In the genomic region with DNA sequence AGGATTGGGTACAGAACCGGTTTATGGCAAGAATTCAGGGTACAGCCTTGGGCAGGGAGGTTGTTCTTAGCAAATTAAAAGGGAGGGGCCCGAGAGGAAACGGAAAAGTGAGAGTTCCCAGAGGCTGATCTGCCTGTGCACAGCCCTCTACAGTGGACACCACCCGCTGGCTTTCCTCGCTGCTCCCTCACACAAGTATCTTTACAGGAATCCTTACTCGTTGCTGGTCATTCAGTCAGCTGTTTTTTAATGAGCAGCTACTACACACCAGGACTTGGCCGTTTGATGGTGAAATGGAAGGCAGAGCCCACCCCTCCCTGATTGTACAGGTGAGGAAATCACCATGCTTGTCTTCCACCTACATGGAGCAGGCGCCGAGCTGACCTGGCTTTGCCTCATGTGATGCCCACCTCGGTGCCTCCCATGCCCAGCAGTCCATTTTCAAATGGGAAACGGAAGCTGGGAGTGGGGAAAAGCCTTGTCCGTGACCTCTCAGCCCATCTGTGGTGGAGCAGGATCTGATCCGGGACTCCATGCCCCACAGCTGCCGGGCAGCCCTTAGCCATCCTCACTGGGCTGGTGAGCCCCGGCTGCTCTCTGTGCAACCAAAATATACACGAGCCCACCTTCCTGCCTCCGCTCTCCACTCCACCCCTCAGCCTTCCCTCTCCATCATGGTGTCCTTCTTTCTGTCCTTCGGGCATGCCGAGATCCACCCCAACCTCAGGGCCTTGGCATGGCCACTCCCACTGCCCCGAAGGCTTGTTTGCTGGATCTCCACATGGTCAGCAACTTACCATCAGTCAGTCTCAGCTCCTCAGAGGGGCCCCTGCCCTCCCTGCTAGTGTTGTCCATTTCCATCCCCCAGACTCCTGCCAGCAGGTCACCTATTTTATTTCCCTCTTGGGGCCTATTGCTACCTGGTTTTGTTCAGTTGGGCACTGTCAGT, we compare ENCODE assay signal across 25 cellular contexts. TPM values are rescaled to one million over a fixed set of nuclear protein-coding genes. Genes with fewer than 3 reads are reported as not detected.
DNase-seq lines count a peak whose midpoint lies in the region; ATAC-seq and TF ChIP-seq lines count a peak whose summit lies in the region.
"Had no signal": no experiment of that assay in that cellular context is flagged by ENCODE, and none has a peak within 500 bp of the region (broad histone marks: within the 10 kb centered on the region; RNA-seq: fewer than 3 reads in every experiment).

No MANE protein-coding gene starts in this region.

- H3K4me1 ChIP-seq in spleen = peaks cover 0 to 28% (median 13%) of the 10 kb centered on the region in 6 donors

- intact Hi-C loops in Right ventricle myocardium superior (cut with DNase I) (no loop called here), left cardiac atrium (cut with DNase I) (no loop called here), spleen (cut with DNase I; ENCODE audit: low total_unique reads) (no loop called here)

- H3K36me3 ChIP-seq in spleen = no peaks in the 10 kb centered on the region
- H3K36me3 ChIP-seq: BLaER1 had no signal

- H3K27ac ChIP-seq in spleen = peak overlapping the region in 7 of 8 donors; percentile 17 to 81 (median 78)
- H3K27ac ChIP-seq: 22Rv1, BLaER1, SK-N-MC had no signal

- no peak overlapping the region for H3K4me3 Mint-ChIP-seq in chondrocyte (ENCODE audit: unreplicated experiment)
- H3K4me3 Mint-ChIP-seq: CD8-positive, alpha-beta memory T cell; GM23338 had no signal

- no peaks in the 10 kb centered on the region for H3K4me1 Mint-ChIP-seq in chondrocyte (ENCODE audit: low read depth)
- H3K4me1 Mint-ChIP-seq: CD8-positive, alpha-beta memory T cell had no signal

- peaks cover 48% of the 10 kb centered on the region for H3K27me3 Mint-ChIP-seq in chondrocyte (ENCODE audit: low read depth)

- no peaks in the 10 kb centered on the region for H3K36me3 Mint-ChIP-seq in chondrocyte (ENCODE audit: low read depth)

- no peak overlapping the region for H3K27ac Mint-ChIP-seq in chondrocyte (ENCODE audit: unreplicated experiment)
- H3K27ac Mint-ChIP-seq: CD8-positive, alpha-beta memory T cell; GM23338 had no signal

- peaks cover 0 to 5% (median 0%) of the 10 kb centered on the region in 7 donors for H3K27me3 ChIP-seq in spleen (replicated peaks in 1 of 7)
- H3K27me3 ChIP-seq: BLaER1 had no signal

- no peak overlapping the region for H3K4me3 ChIP-seq in spleen
- H3K4me3 ChIP-seq: BLaER1, GM23338, SK-N-MC had no signal

- peaks cover 2% of the 10 kb centered on the region for H3K9me3 Mint-ChIP-seq in chondrocyte (ENCODE audit: low read depth)
- H3K9me3 Mint-ChIP-seq: CD8-positive, alpha-beta memory T cell; GM23338 had no signal

- H3K9me3 ChIP-seq in spleen = no peaks in the 10 kb centered on the region

- ATAC-seq in Right ventricle myocardium superior (ENCODE audit: poor library complexity) = no peak
- no peak for ATAC-seq in left cardiac atrium
- ATAC-seq in HG03439 (IDR thresholded peaks at IDR 0.05; ENCODE audit: unreplicated experiment) = no peak
- ATAC-seq in HG02759 (IDR thresholded peaks at IDR 0.05; ENCODE audit: unreplicated experiment) = no peak
- ATAC-seq: GM23338 had no signal

- no peak for TF ChIP-seq POLR2A in spleen (IDR thresholded peaks at IDR 0.05)

- whole genome bisulfite sequencing in spleen, 5 donors = 67 to 76% (median 74%) methylated on average over 20 of the region's 20 CpGs

- TF ChIP-seq CTCF in chondrocyte (IDR thresholded peaks at IDR 0.05) (no peak), spleen (IDR thresholded peaks at IDR 0.05 in 8 of 11, conservative IDR thresholded peaks at IDR 0.05 in 3 of 11) (no peak)

- DNase-seq in Right ventricle myocardium superior (peak; percentile 30), left cardiac atrium (no peak), chondrocyte (ENCODE audit: low spot score) (peak; percentile 60), mesenteric fat pad (ENCODE audit: low spot score) (peak; percentile 82), spleen (peak; percentile 75), iPS-NIHi7 (ENCODE audit: extremely low spot score) (no peak)
- DNase-seq: ACHN; Calu3; CD8-positive, alpha-beta memory T cell; DMS153; HCEC 1CT; Kasumi-1; NCI-H1694; NCI-H2081; NCI-H446 treated with DMSO at 0.1 percent for 48 hours; NCI-H526 treated with DMSO at 0.1 percent for 48 hours; OCI-M1; SHP77 treated with DMSO at 0.1 percent for 48 hours had no signal

RNA-seq across cellular contexts. Expression of a gene that starts 33.3 kb away (rescaled TPM):
- 15.2 TPM for total RNA-seq in Right ventricle myocardium superior
- 10 to 100 TPM; 19.3 to 28.7 TPM for total RNA-seq in left cardiac atrium
- total RNA-seq in chondrocyte = 0.22 to 0.46 TPM (median 0.28 TPM) in 3 replicates
- total RNA-seq in mesenteric fat pad = 38.6 TPM
- 100 to 1,000 TPM in 2 of 7 donors, 10 to 100 TPM in 5; 62.5 to 145 (median 68.7) TPM for total RNA-seq in spleen
- 10 to 100 TPM in 1 of 3 donors, 1 to 10 TPM in 2; 6.0 to 18.3 (median 6.7) TPM for polyA plus RNA-seq in spleen
- total RNA-seq: Calu3; CD8-positive, alpha-beta memory T cell; MCF 10A had no signal
- polyA plus RNA-seq: CD8-positive, alpha-beta memory T cell had no signal

Comparison
In these comparisons a context has a peak if more than half of its experiments do, and no peak if none do; other contexts are left out.
1. DNase-seq: peak in Right ventricle myocardium superior (single experiment), chondrocyte (single experiment), mesenteric fat pad (single experiment) and spleen (single experiment); none in left cardiac atrium (single experiment) and iPS-NIHi7 (single experiment).
2. RNA of a gene that starts 33.3 kb away (total RNA-seq): 62.5 to 145 TPM in spleen, 38.6 TPM in mesenteric fat pad (single experiment), 19.3 to 28.7 TPM in left cardiac atrium and 15.2 TPM in Right ventricle myocardium superior (single experiment); 0.22 to 0.46 TPM in chondrocyte; every median in the first group is over 10 times any median in the second.